ENCODE assay signal across 8 cellular contexts in genomic region chr3:196867507-196868296, GRCh38. TPM values are rescaled to one million over a fixed set of nuclear protein-coding genes. Genes with fewer than 3 reads are reported as not detected.
DNase-seq lines count a peak whose midpoint lies in the region; ATAC-seq and TF ChIP-seq lines count a peak whose summit lies in the region.

A gene with protein sequence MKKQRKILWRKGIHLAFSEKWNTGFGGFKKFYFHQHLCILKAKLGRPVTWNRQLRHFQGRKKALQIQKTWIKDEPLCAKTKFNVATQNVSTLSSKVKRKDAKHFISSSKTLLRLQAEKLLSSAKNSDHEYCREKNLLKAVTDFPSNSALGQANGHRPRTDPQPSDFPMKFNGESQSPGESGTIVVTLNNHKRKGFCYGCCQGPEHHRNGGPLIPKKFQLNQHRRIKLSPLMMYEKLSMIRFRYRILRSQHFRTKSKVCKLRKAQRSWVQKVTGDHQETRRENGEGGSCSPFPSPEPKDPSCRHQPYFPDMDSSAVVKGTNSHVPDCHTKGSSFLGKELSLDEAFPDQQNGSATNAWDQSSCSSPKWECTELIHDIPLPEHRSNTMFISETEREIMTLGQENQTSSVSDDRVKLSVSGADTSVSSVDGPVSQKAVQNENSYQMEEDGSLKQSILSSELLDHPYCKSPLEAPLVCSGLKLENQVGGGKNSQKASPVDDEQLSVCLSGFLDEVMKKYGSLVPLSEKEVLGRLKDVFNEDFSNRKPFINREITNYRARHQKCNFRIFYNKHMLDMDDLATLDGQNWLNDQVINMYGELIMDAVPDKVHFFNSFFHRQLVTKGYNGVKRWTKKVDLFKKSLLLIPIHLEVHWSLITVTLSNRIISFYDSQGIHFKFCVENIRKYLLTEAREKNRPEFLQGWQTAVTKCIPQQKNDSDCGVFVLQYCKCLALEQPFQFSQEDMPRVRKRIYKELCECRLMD (plus strand): TSS chr3:196867920. CDS start chr3:196885182, 17,262 bp downstream.

- no peak for TF ChIP-seq CTCF in fibroblast of pulmonary artery (IDR thresholded peaks at IDR 0.05; ENCODE audit: low read length, missing control alignments)

- in situ Hi-C loops in G401 (cut with HindIII; ENCODE audit: low sequenced_read_pairs) = no loop called here

- peaks cover 6% of the 10 kb centered on the region for H3K9me3 ChIP-seq in MG63

- peak; percentile 98 to 99 for ATAC-seq in natural killer cell treated with Interleukin-12 subunit alpha and Interleukin-12 subunit beta and Interleukin-15 and Interleukin-18, amount 100 ng/mL, for 72 hours

- H3K36me3 Mint-ChIP-seq in natural killer cell treated with Interleukin-12 subunit alpha and Interleukin-12 subunit beta and Interleukin-15 and Interleukin-18, amount 100 ng/mL, for 72 hours = no peaks in the 10 kb centered on the region

- peaks cover 20% of the 10 kb centered on the region for H3K36me3 ChIP-seq in MG63

- H3K4me3 ChIP-seq in MG63 (peak within 1 kb of the TSS; percentile 96), fibroblast of pulmonary artery (replicated peaks; ENCODE audit: low read depth, low read length) (peak within 1 kb of the TSS; percentile 90)

- H3K9me3 Mint-ChIP-seq in natural killer cell treated with Interleukin-12 subunit alpha and Interleukin-12 subunit beta and Interleukin-15 and Interleukin-18, amount 100 ng/mL, for 72 hours = no peaks in the 10 kb centered on the region

- H3K4me3 Mint-ChIP-seq in natural killer cell treated with Interleukin-12 subunit alpha and Interleukin-12 subunit beta and Interleukin-15 and Interleukin-18, amount 100 ng/mL, for 72 hours = peak within 1 kb of the TSS; percentile 97

- peak within 1 kb of the TSS; percentile 88 to 94 for H3K27ac Mint-ChIP-seq in natural killer cell treated with Interleukin-12 subunit alpha and Interleukin-12 subunit beta and Interleukin-15 and Interleukin-18, amount 100 ng/mL, for 72 hours

- no peaks in the 10 kb centered on the region for H3K27me3 ChIP-seq in MG63

- H3K27me3 Mint-ChIP-seq in natural killer cell treated with Interleukin-12 subunit alpha and Interleukin-12 subunit beta and Interleukin-15 and Interleukin-18, amount 100 ng/mL, for 72 hours = no peaks in the 10 kb centered on the region

- DNase-seq in G401 (ENCODE audit: low spot score) (peak; percentile 88), HCEC 1CT (peak; percentile 90), MG63 (peak; percentile 94), SHP77 (lab: John Stamatoyannopoulos, UW) (peak; percentile 12 to 58), fibroblast of pulmonary artery (ENCODE audit: low read depth) (peak; percentile 90)
- peak; percentile 86 for DNase-seq in activated effector memory CD4-positive, alpha-beta T cell treated with Interleukin-2 at 50 U/mL for 16 hours
- DNase-seq in natural killer cell treated with Interleukin-12 subunit alpha and Interleukin-12 subunit beta and Interleukin-15 and Interleukin-18, amount 100 ng/mL, for 72 hours (ENCODE audit: low spot score) = peak; percentile 94
- peak; percentile 86 for DNase-seq in stimulated activated naive CD4-positive, alpha-beta T cell treated with Interleukin-2 at 50 U/mL for 16 hours (lab: John Stamatoyannopoulos, UW)

- peaks cover 14 to 22% of the 10 kb centered on the region in 2 donors for H3K4me1 Mint-ChIP-seq in natural killer cell treated with Interleukin-12 subunit alpha and Interleukin-12 subunit beta and Interleukin-15 and Interleukin-18, amount 100 ng/mL, for 72 hours (ENCODE audit: low read depth in 2 of 2)

RNA-seq across cellular contexts. Expression of the gene that starts here (rescaled TPM):
- 37.0 and 37.7 TPM in 2 replicates for total RNA-seq in G401 (2014; rRNA removed; shearing (Covaris generic))
- 22.0 and 25.4 TPM in 2 replicates for total RNA-seq in MG63 (2014; rRNA removed; shearing (Covaris generic); ENCODE audit: low replicate concordance)
- total RNA-seq in natural killer cell treated with Interleukin-12 subunit alpha and Interleukin-12 subunit beta and Interleukin-15 and Interleukin-18, amount 100 ng/mL, for 72 hours = 10 to 100 TPM; 54.5 to 68.4 TPM

Comparison
In these comparisons a context has a peak if more than half of its experiments do, and no peak if none do; other contexts are left out.
1. Peak in every context shown above with its lines: DNase-seq, ATAC-seq and H3K4me3 ChIP-seq.
2. DNase-seq: peak in every context shown above with its lines; median percentile 94 in MG63; 94 in natural killer cell treated with Interleukin-12 subunit alpha and Interleukin-12 subunit beta and Interleukin-15 and Interleukin-18, amount 100 ng/mL, for 72 hours; 90 in HCEC 1CT; 90 in fibroblast of pulmonary artery; 88 in G401; 86 in activated effector memory CD4-positive, alpha-beta T cell treated with Interleukin-2 at 50 U/mL for 16 hours; 86 in stimulated activated naive CD4-positive, alpha-beta T cell treated with Interleukin-2 at 50 U/mL for 16 hours; 35 in SHP77.